Comparison of ENCODE assay signal across 22 cellular contexts in genomic region chr12:128852885-128853284, GRCh38. TPM values are rescaled to one million over a fixed set of nuclear protein-coding genes. Genes with fewer than 3 reads are reported as not detected.
DNase-seq lines count a peak whose midpoint lies in the region; ATAC-seq and TF ChIP-seq lines count a peak whose summit lies in the region.
"Had no signal": no experiment of that assay in that cellular context is flagged by ENCODE, and none has a peak within 500 bp of the region (broad histone marks: within the 10 kb centered on the region; RNA-seq: fewer than 3 reads in every experiment).

No MANE protein-coding gene starts in this region.

- H3K9me3 ChIP-seq in spleen (no peaks in the 10 kb centered on the region), lower lobe of right lung (no peaks in the 10 kb centered on the region), transverse colon (no peaks in the 10 kb centered on the region)
- H3K9me3 ChIP-seq: esophagus squamous epithelium, MG63, prostate gland had no signal

- intact Hi-C loops in spleen (cut with DNase I; ENCODE audit: low total_unique reads) = no loop called here
- intact Hi-C loops in lower lobe of right lung (cut with DNase I) = no loop called here
- intact Hi-C loops in transverse colon (cut with DNase I; ENCODE audit: low total_unique reads) = no loop called here

- peaks cover 0 to 36% (median 6%) of the 10 kb centered on the region in 6 donors for H3K4me1 ChIP-seq in spleen
- H3K4me1 ChIP-seq in lower lobe of right lung = no peaks in the 10 kb centered on the region
- H3K4me1 ChIP-seq in transverse colon = peaks cover 0 to 4% (median 0%) of the 10 kb centered on the region in 4 donors
- H3K4me1 ChIP-seq: prostate gland had no signal

- in situ Hi-C loops in transverse colon (cut with MboI; ENCODE audit: low pct_ligation_motif_present in 1 of 4, low pct_unique_long_range_greater_than_20kb in 1 of 4, low sequenced_read_pairs in 3 of 4) = no loop called here

- peaks cover 17% of the 10 kb centered on the region for H3K27me3 ChIP-seq in H7 (ENCODE audit: control insufficient read depth, insufficient read depth, low read length)
- H3K27me3 ChIP-seq in spleen (replicated peaks in 1 of 7) = peaks cover 0 to 64% (median 35%) of the 10 kb centered on the region in 7 donors
- H3K27me3 ChIP-seq in lower lobe of right lung (ENCODE audit: low read depth) = peaks cover 21% of the 10 kb centered on the region
- H3K27me3 ChIP-seq in transverse colon = peaks cover 35% of the 10 kb centered on the region
- H3K27me3 ChIP-seq: MG63 had no signal

- no peak for TF ChIP-seq POLR2A in spleen (IDR thresholded peaks at IDR 0.05)
- TF ChIP-seq POLR2A in transverse colon (IDR thresholded peaks at IDR 0.05) = no peak

- H3K4me3 ChIP-seq in H7 (ENCODE audit: insufficient read depth, low read depth, low read length) (peak overlapping the region; percentile 14; the same call in 1 of the 2 replicates), spleen (peak overlapping the region in 6 of 8 donors; percentile 6 to 71 (median 35)), lower lobe of right lung (no peak overlapping the region), transverse colon (no peak overlapping the region)
- H3K4me3 ChIP-seq: K562, MG63 had no signal

- ATAC-seq in lower lobe of right lung = no peak
- no peak for ATAC-seq in SK-N-SH treated with all-trans-retinoic acid at 6 μM for 48 hours
- ATAC-seq: activated CD8-positive, alpha-beta memory T cell treated with anti-CD3 and anti-CD28 coated beads, Interleukin-2, amount 10 ng/mL, durations not matched to agents 7 days and 5 days; K562; T-helper 17 cell had no signal

- 58 to 80% (median 67%) methylated on average over 11 to 14 of the region's 14 CpGs for WGBS in spleen, 5 donors
- WGBS in transverse colon (ENCODE audit: low coverage in 1 of 2), 2 donors = 81% methylated on average over 14 of the region's 14 CpGs; no CpG with 5 or more reads in 1 of the 2 donors

- no peak for TF ChIP-seq CTCF in spleen (IDR thresholded peaks at IDR 0.05 in 8 of 11, conservative IDR thresholded peaks at IDR 0.05 in 3 of 11)
- no peak for TF ChIP-seq CTCF in lower lobe of right lung (IDR thresholded peaks at IDR 0.05)
- TF ChIP-seq CTCF in transverse colon (IDR thresholded peaks at IDR 0.05) = no peak

- H3K27ac ChIP-seq in spleen = peak overlapping the region in 6 of 8 donors; percentile 62 to 96 (median 84)
- no peak overlapping the region for H3K27ac ChIP-seq in lower lobe of right lung
- no peak overlapping the region for H3K27ac ChIP-seq in transverse colon
- H3K27ac ChIP-seq: esophagus squamous epithelium, prostate gland had no signal

- H3K36me3 ChIP-seq in H7 (replicated peaks; ENCODE audit: control insufficient read depth, insufficient read depth, low read length) (no peaks in the 10 kb centered on the region), spleen (no peaks in the 10 kb centered on the region), lower lobe of right lung (no peaks in the 10 kb centered on the region), transverse colon (no peaks in the 10 kb centered on the region)
- H3K36me3 ChIP-seq: esophagus squamous epithelium, MG63, prostate gland had no signal

- no peak for TF ChIP-seq EP300 in transverse colon (IDR thresholded peaks at IDR 0.05; ENCODE audit: low read depth)

- DNase-seq in H7 = peak; percentile 40
- peak; percentile 60 for DNase-seq in ecto neural progenitor cell (ENCODE audit: low spot score)
- DNase-seq in mesenteric fat pad (ENCODE audit: low spot score) = peak; percentile 57
- DNase-seq in spleen = peak; percentile 78
- DNase-seq in NCI-H1417 treated with DMSO at 0.1 percent for 48 hours (lab: John Stamatoyannopoulos, UW) = no peak
- DNase-seq in lower lobe of right lung = no peak
- no peak for DNase-seq in transverse colon
- DNase-seq: activated CD4-positive, alpha-beta T cell treated with anti-CD3 and anti-CD28 coated beads for 48 hours; activated CD8-positive, alpha-beta memory T cell treated with anti-CD3 and anti-CD28 coated beads, Interleukin-2, amount 10 ng/mL, durations not matched to agents 7 days and 5 days; DMS79; esophagus squamous epithelium; MG63; midbrain; NCI-H1436; NCI-H510A treated with DMSO at 0.1 percent for 48 hours; stimulated activated CD4-positive, alpha-beta T cell treated with anti-CD3 and anti-CD28 coated beads, Interleukin-2, amount 100 ng/mL, for 48 hours; stimulated activated naive CD4-positive, alpha-beta T cell; T-helper 17 cell had no signal

TF ChIP-seq in SK-N-SH treated with all-trans-retinoic acid at 6 μM for 48 hours, 23 proteins besides CTCF, POLR2A, EP300 and RAD21:
- TF ChIP-seq PATZ1 (CRISPR knock-in tag; IDR thresholded peaks at IDR 0.05; ENCODE audit: borderline replicate concordance) (no peak), CSDC2 (CRISPR knock-in tag; IDR thresholded peaks at IDR 0.05) (no peak), ISL1 (CRISPR knock-in tag; IDR thresholded peaks at IDR 0.05) (no peak), TCF4 (CRISPR knock-in tag; IDR thresholded peaks at IDR 0.05; ENCODE audit: borderline replicate concordance) (no peak), TOX (CRISPR knock-in tag; IDR thresholded peaks at IDR 0.05; ENCODE audit: borderline replicate concordance) (no peak), ARNTL (CRISPR knock-in tag; IDR thresholded peaks at IDR 0.05; ENCODE audit: borderline replicate concordance, low read depth) (no peak), ZNF8 (CRISPR knock-in tag; IDR thresholded peaks at IDR 0.05) (no peak), SNAI2 (CRISPR knock-in tag; IDR thresholded peaks at IDR 0.05) (no peak), RARB (CRISPR knock-in tag; IDR thresholded peaks at IDR 0.05) (no peak), ZFP30 (CRISPR knock-in tag; IDR thresholded peaks at IDR 0.05) (no peak), OSR1 (CRISPR knock-in tag; IDR thresholded peaks at IDR 0.05) (no peak)
- TF ChIP-seq, protein P1, sequence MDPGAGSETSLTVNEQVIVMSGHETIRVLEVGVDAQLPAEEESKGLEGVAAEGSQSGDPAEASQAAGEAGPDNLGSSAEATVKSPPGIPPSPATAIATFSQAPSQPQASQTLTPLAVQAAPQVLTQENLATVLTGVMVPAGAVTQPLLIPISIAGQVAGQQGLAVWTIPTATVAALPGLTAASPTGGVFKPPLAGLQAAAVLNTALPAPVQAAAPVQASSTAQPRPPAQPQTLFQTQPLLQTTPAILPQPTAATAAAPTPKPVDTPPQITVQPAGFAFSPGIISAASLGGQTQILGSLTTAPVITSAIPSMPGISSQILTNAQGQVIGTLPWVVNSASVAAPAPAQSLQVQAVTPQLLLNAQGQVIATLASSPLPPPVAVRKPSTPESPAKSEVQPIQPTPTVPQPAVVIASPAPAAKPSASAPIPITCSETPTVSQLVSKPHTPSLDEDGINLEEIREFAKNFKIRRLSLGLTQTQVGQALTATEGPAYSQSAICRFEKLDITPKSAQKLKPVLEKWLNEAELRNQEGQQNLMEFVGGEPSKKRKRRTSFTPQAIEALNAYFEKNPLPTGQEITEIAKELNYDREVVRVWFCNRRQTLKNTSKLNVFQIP (CRISPR knock-in tag; IDR thresholded peaks at IDR 0.05; ENCODE audit: borderline replicate concordance, low read depth) = no peak
- TF ChIP-seq, protein P2, sequence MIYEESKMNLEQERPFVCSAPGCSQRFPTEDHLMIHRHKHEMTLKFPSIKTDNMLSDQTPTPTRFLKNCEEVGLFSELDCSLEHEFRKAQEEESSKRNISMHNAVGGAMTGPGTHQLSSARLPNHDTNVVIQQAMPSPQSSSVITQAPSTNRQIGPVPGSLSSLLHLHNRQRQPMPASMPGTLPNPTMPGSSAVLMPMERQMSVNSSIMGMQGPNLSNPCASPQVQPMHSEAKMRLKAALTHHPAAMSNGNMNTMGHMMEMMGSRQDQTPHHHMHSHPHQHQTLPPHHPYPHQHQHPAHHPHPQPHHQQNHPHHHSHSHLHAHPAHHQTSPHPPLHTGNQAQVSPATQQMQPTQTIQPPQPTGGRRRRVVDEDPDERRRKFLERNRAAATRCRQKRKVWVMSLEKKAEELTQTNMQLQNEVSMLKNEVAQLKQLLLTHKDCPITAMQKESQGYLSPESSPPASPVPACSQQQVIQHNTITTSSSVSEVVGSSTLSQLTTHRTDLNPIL (CRISPR knock-in tag; IDR thresholded peaks at IDR 0.05; ENCODE audit: low read depth) = no peak

RNA-seq across cellular contexts. Expression of gene GLT1D1, which starts 0.4 kb away (rescaled TPM):
- total RNA-seq in H7 (2014; rRNA removed; shearing (Covaris generic)) = 6.1 and 9.2 TPM in 2 replicates
- total RNA-seq in mesenteric fat pad (4.1 TPM), spleen (10 to 100 TPM in 6 of 7 donors, 1 to 10 TPM in 1; 7.8 to 41.4 (median 21.3) TPM), lower lobe of right lung (5.3 TPM), transverse colon (not detected)
- 1 to 10 TPM in 2 of 3 donors, under 1 TPM in 1; 0.41 to 3.2 (median 1.6) TPM for polyA plus RNA-seq in spleen
- total RNA-seq: RPMI7951 had no signal
- polyA plus RNA-seq: K562 had no signal

RNA-seq across cellular contexts. Expression of gene SLC15A4, which starts 29.1 kb away (rescaled TPM):
- total RNA-seq in H7 (2014; rRNA removed; shearing (Covaris generic)) = 32.8 and 35.0 TPM in 2 replicates
- total RNA-seq in mesenteric fat pad (26.5 TPM), spleen (10 to 100 TPM; 37.8 to 92.4 (median 49.0) TPM), lower lobe of right lung (30.0 TPM), transverse colon (10 to 100 TPM; 13.1 to 41.2 (median 32.7) TPM)
- 10 to 100 TPM; 19.0 to 22.7 (median 21.6) TPM for polyA plus RNA-seq in spleen

Comparison
In these comparisons a context has a peak if more than half of its experiments do, and no peak if none do; other contexts are left out.
1. DNase-seq: peak in H7 (single experiment), ecto neural progenitor cell (single experiment), mesenteric fat pad (single experiment) and spleen (single experiment); none in NCI-H1417 treated with DMSO at 0.1 percent for 48 hours (single experiment), lower lobe of right lung (single experiment) and transverse colon (single experiment).
2. H3K4me3 ChIP-seq: peak in H7 (single experiment) and spleen (6 of 8); none in lower lobe of right lung (single experiment) and transverse colon (0 of 4).
3. H3K27ac ChIP-seq: peak in spleen (6 of 8); none in lower lobe of right lung (single experiment) and transverse colon (0 of 4).